ENCODE assay signal across 1 cellular context in genomic region chr17:76080207-76080933, GRCh38.
TF ChIP-seq lines count a peak whose summit lies in the region.

No MANE protein-coding gene starts in this region.

TF ChIP-seq in H1, 55 proteins besides CTCF, POLR2A, EP300 and RAD21:
- TF ChIP-seq, protein P1, sequence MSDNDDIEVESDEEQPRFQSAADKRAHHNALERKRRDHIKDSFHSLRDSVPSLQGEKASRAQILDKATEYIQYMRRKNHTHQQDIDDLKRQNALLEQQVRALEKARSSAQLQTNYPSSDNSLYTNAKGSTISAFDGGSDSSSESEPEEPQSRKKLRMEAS (IDR thresholded peaks at IDR 0.05), result 0 out of 2 replicates have a peak, but pooled peaks have one; percentile 9
- TF ChIP-seq POLR2AphosphoS5 (IDR thresholded peaks at IDR 0.05; ENCODE audit: low read depth, low read length), result peak; percentile 65
- TF ChIP-seq EZH2 (IDR thresholded peaks at IDR 0.05; ENCODE audit: low read depth, low read length, severe bottlenecking), result peak; percentile 38
- peak; percentile 69; the same call in 1 of the 2 replicates for TF ChIP-seq ATF2 (IDR thresholded peaks at IDR 0.05; ENCODE audit: low read length)
- TF ChIP-seq CHD1 (IDR thresholded peaks at IDR 0.05; ENCODE audit: low read depth, low read length), result no peak
- TF ChIP-seq CTBP2 (IDR thresholded peaks at IDR 0.05; ENCODE audit: borderline replicate concordance, insufficient read depth, insufficient read length, low read length), result no peak
- TF ChIP-seq EGR1 (IDR thresholded peaks at IDR 0.05; ENCODE audit: borderline replicate concordance, low read depth, low read length), result no peak
- TF ChIP-seq RFX5 (IDR thresholded peaks at IDR 0.05; ENCODE audit: borderline replicate concordance, low read depth, low read length), result no peak
- no peak for TF ChIP-seq YY1 (IDR thresholded peaks at IDR 0.05; ENCODE audit: low read depth, low read length)
